8 cellular contexts compared by ENCODE assay signal in genomic region chr14:68785817-68786490, GRCh38. TPM values are rescaled to one million over a fixed set of nuclear protein-coding genes. Genes with fewer than 3 reads are reported as not detected.
A peak's percentile ranks its signal among the peaks of the same experiment; 100 is the strongest.
DNase-seq lines count a peak whose midpoint lies in the region; ATAC-seq and TF ChIP-seq lines count a peak whose summit lies in the region.

No MANE protein-coding gene starts in this region.

- H3K27ac ChIP-seq in HUES48 (ENCODE audit: low read depth, low read length) = peak overlapping the region; percentile 72
- peak overlapping the region in 11 of 12 donors; percentile 23 to 100 (median 99) for H3K27ac ChIP-seq in heart left ventricle
- peak overlapping the region in 20 of 21 experiments; percentile 39 to 100 (median 96) for H3K27ac ChIP-seq in skin epidermis

- peaks cover 16% of the 10 kb centered on the region for H3K4me1 ChIP-seq in HUES48 (ENCODE audit: control insufficient read depth, insufficient read depth, low read length)
- H3K4me1 ChIP-seq in heart left ventricle = peaks cover 0 to 61% (median 31%) of the 10 kb centered on the region in 12 donors

- no peak overlapping the region for H3K9ac ChIP-seq in HUES48 (ENCODE audit: low read depth, low read length)

- peaks cover 49% of the 10 kb centered on the region for H3K36me3 Mint-ChIP-seq in activated T-helper 2 cell treated with anti-CD3 and anti-CD28 coated beads, Interferon-gamma antibody, Interleukin-2, Interleukin-4, amounts not matched to agents 10 μg/mL and 5 μg/mL and 100 μg/mL, durations not matched to agents 14 hours and 24 hours and 36 hours (ENCODE audit: low read depth)

- H3K27me3 Mint-ChIP-seq in activated T-helper 2 cell treated with anti-CD3 and anti-CD28 coated beads, Interferon-gamma antibody, Interleukin-2, Interleukin-4, amounts not matched to agents 10 μg/mL and 5 μg/mL and 100 μg/mL, durations not matched to agents 14 hours and 24 hours and 36 hours (ENCODE audit: low read depth) = no peaks in the 10 kb centered on the region

- intact Hi-C loops in activated T-helper 2 cell treated with anti-CD3 and anti-CD28 coated beads, Interferon-gamma antibody, Interleukin-2, Interleukin-4, amounts not matched to agents 10 μg/mL and 5 μg/mL and 100 μg/mL, durations not matched to agents 14 hours and 24 hours and 36 hours (cut with micrococcal nuclease) = loop anchor here (10.0 kb wide), 1 partner anchor 381 kb away; no protein-coding TSS in a partner anchor
- intact Hi-C loops in heart left ventricle (cut with DNase I) = loop anchor here in 9 of 10 donors (2.0 to 10.0 kb wide), 12 partner anchors 54 to 531 kb away; no protein-coding TSS in a partner anchor

- H3K27ac Mint-ChIP-seq in activated T-helper 2 cell treated with anti-CD3 and anti-CD28 coated beads, Interferon-gamma antibody, Interleukin-2, Interleukin-4, amounts not matched to agents 10 μg/mL and 5 μg/mL and 100 μg/mL, durations not matched to agents 14 hours and 24 hours and 36 hours = peak overlapping the region; percentile 79

- H3K9me3 ChIP-seq in HUES48 (ENCODE audit: control insufficient read depth, insufficient read depth, low read length) = no peaks in the 10 kb centered on the region
- H3K9me3 ChIP-seq in heart left ventricle = no peaks in the 10 kb centered on the region

- DNase-seq in activated T-helper 2 cell treated with anti-CD3 and anti-CD28 coated beads, Interferon-gamma antibody, Interleukin-2, Interleukin-4, amounts not matched to agents 10 μg/mL and 5 μg/mL and 100 μg/mL, durations not matched to agents 14 hours and 24 hours and 36 hours (ENCODE audit: low spot score) = no peak
- DNase-seq in heart left ventricle (peak in 2 of 5 donors; percentile 31 to 34), cerebellar nuclear complex (lab: John Stamatoyannopoulos, UW) (no peak), NCI-H2171 (lab: John Stamatoyannopoulos, UW) (no peak)

- WGBS in heart left ventricle, 4 donors = 70 to 88% (median 74%) methylated on average over 4 of the region's 4 CpGs

- TF ChIP-seq POLR2A in heart left ventricle (IDR thresholded peaks at IDR 0.05) = no peak

- peaks cover 74% of the 10 kb centered on the region for H3K4me1 Mint-ChIP-seq in activated T-helper 2 cell treated with anti-CD3 and anti-CD28 coated beads, Interferon-gamma antibody, Interleukin-2, Interleukin-4, amounts not matched to agents 10 μg/mL and 5 μg/mL and 100 μg/mL, durations not matched to agents 14 hours and 24 hours and 36 hours (ENCODE audit: low read depth)

- ATAC-seq in heart left ventricle = peak in 1 of 4 donors; percentile 2
- no peak for ATAC-seq in HG03342 (IDR thresholded peaks at IDR 0.05; ENCODE audit: unreplicated experiment)
- ATAC-seq in GM18868 (IDR thresholded peaks at IDR 0.05; ENCODE audit: unreplicated experiment) = no peak

- no peak overlapping the region for H3K4me3 Mint-ChIP-seq in activated T-helper 2 cell treated with anti-CD3 and anti-CD28 coated beads, Interferon-gamma antibody, Interleukin-2, Interleukin-4, amounts not matched to agents 10 μg/mL and 5 μg/mL and 100 μg/mL, durations not matched to agents 14 hours and 24 hours and 36 hours (ENCODE audit: low read depth)

- H3K9me3 Mint-ChIP-seq in activated T-helper 2 cell treated with anti-CD3 and anti-CD28 coated beads, Interferon-gamma antibody, Interleukin-2, Interleukin-4, amounts not matched to agents 10 μg/mL and 5 μg/mL and 100 μg/mL, durations not matched to agents 14 hours and 24 hours and 36 hours = no peaks in the 10 kb centered on the region

- H3K27me3 ChIP-seq in HUES48 (ENCODE audit: control insufficient read depth, insufficient read depth, low read length) (no peaks in the 10 kb centered on the region), heart left ventricle (no peaks in the 10 kb centered on the region)

- H3K36me3 ChIP-seq in HUES48 (ENCODE audit: control insufficient read depth, insufficient read depth, low read length) = peaks cover 37% of the 10 kb centered on the region
- peaks cover 0 to 43% (median 39%) of the 10 kb centered on the region in 9 donors for H3K36me3 ChIP-seq in heart left ventricle

- TF ChIP-seq CTCF in heart left ventricle (IDR thresholded peaks at IDR 0.05) = no peak

- H3K4me3 ChIP-seq in HUES48 (ENCODE audit: low read depth, low read length) = no peak overlapping the region
- no peak overlapping the region for H3K4me3 ChIP-seq in heart left ventricle
- H3K4me3 ChIP-seq in skin epidermis = no peak overlapping the region

RNA-seq across cellular contexts. Expression of gene ZFP36L1, which starts 6.9 kb away (rescaled TPM):
- total RNA-seq in activated T-helper 2 cell treated with anti-CD3 and anti-CD28 coated beads, Interferon-gamma antibody, Interleukin-2, Interleukin-4, amounts not matched to agents 10 μg/mL and 5 μg/mL and 100 μg/mL, durations not matched to agents 14 hours and 24 hours and 36 hours = 70.0 and 73.4 TPM in 2 replicates
- total RNA-seq in heart left ventricle = 100 to 1,000 TPM in 3 of 9 donors, 10 to 100 TPM in 6; 47.8 to 183 (median 68.9) TPM
- polyA plus RNA-seq in heart left ventricle = 10 to 100 TPM; 21.2 to 84.5 TPM
